ENCODE assay signal across 8 cellular contexts in genomic region chr10:73730153-73730906, GRCh38. TPM values are rescaled to one million over a fixed set of nuclear protein-coding genes. Genes with fewer than 3 reads are reported as not detected.
DNase-seq lines count a peak whose midpoint lies in the region; ATAC-seq and TF ChIP-seq lines count a peak whose summit lies in the region.

No MANE protein-coding gene starts in this region.

- peak overlapping the region; percentile 90 for H2AFZ ChIP-seq in SK-N-SH (ENCODE audit: low read depth)

- peak overlapping the region; percentile 75 to 96 for H3K4me3 ChIP-seq in SK-N-SH (ENCODE audit: low read depth in 2 of 2, low read length in 1 of 2)

- no peaks in the 10 kb centered on the region for H3K27me3 ChIP-seq in SK-N-SH (ENCODE audit: insufficient read depth)

- peaks cover 49% of the 10 kb centered on the region for H3K79me2 ChIP-seq in SK-N-SH (ENCODE audit: insufficient read depth)

- no peak for TF ChIP-seq RAD21 in SK-N-SH (IDR thresholded peaks at IDR 0.05; ENCODE audit: low read length)

- CTCF ChIA-PET in HEK293T (lab: Yijun Ruan, JAX) (no interaction called here), SK-N-SH (lab: Yijun Ruan, JAX) (interaction anchor here (0.7 to 2.2 kb wide), 5 partner anchors 13 to 213 kb away, joined by 3 to 7 read pairs (median 3); partner anchors contain the start of gene SEC24C)

- H3K4me1 ChIP-seq in SK-N-SH (ENCODE audit: control insufficient read depth in 1 of 2, insufficient read depth in 2 of 2, low read depth in 1 of 2, low read length in 1 of 2), result peaks cover 0 to 6% of the 10 kb centered on the region in 2 experiments; a peak in 2 of 4 replicates

- no peaks in the 10 kb centered on the region for H4K20me1 ChIP-seq in SK-N-SH (ENCODE audit: insufficient read depth)

- TF ChIP-seq EP300 in SK-N-SH (IDR thresholded peaks at IDR 0.05; ENCODE audit: borderline replicate concordance in 1 of 2, low read depth in 1 of 2, low read length in 1 of 2), result no peak

- POLR2A ChIA-PET in HEK293T (lab: Yijun Ruan, JAX), result interaction anchor here (0.6 to 3.4 kb wide), 10 partner anchors 11 to 237 kb away, joined by 3 to 68 read pairs (median 3); partner anchors contain the start of gene SEC24C
- POLR2A ChIA-PET in SK-N-SH (lab: Yijun Ruan, JAX), result interaction anchor here (1.0 to 1.9 kb wide), 4 partner anchors 11 to 484 kb away, joined by 3 to 21 read pairs (median 4); no protein-coding TSS in a partner anchor

- H3K9me3 Mint-ChIP-seq in activated naive CD4-positive, alpha-beta T cell treated with anti-CD3 and anti-CD28 coated beads, Interleukin-2, amount 50 U/mL, for 72 hours, result no peaks in the 10 kb centered on the region

- peaks cover 20 to 22% of the 10 kb centered on the region in 2 donors for H3K36me3 Mint-ChIP-seq in activated naive CD4-positive, alpha-beta T cell treated with anti-CD3 and anti-CD28 coated beads, Interleukin-2, amount 50 U/mL, for 72 hours

- peak overlapping the region; percentile 89 for H3K9ac ChIP-seq in SK-N-SH

- no peaks in the 10 kb centered on the region for H3K9me3 ChIP-seq in SK-N-SH

- H3K4me2 ChIP-seq in SK-N-SH, result peak overlapping the region; percentile 82

- peak overlapping the region; percentile 95 to 99 for H3K27ac Mint-ChIP-seq in activated naive CD4-positive, alpha-beta T cell treated with anti-CD3 and anti-CD28 coated beads, Interleukin-2, amount 50 U/mL, for 72 hours

- DNase-seq in GM04503 (ENCODE audit: low read depth), result peak; percentile 75
- peak; percentile 81 for DNase-seq in HEK293T (ENCODE audit: extremely low spot score)
- peak; percentile 91 for DNase-seq in NAMALWA (ENCODE audit: low spot score)
- peak; percentile 83 for DNase-seq in SK-N-SH
- DNase-seq in activated naive CD4-positive, alpha-beta T cell treated with anti-CD3 and anti-CD28 coated beads, Interleukin-2, amount 50 U/mL, for 72 hours (ENCODE audit: low spot score in 2 of 2), result peak; percentile 91 to 97
- peak; percentile 90 for DNase-seq in glomerular visceral epithelial cell (ENCODE audit: extremely low spot score)
- peak; percentile 71 for DNase-seq in omental fat pad (ENCODE audit: low spot score)

- WGBS in SK-N-SH (ENCODE audit: low lambda C conversion rate), result under 1% methylated on average over 47 of the region's 58 CpGs

- H3F3A ChIP-seq in SK-N-SH (replicated peaks; ENCODE audit: insufficient read depth), result peaks cover 25% of the 10 kb centered on the region

- H3K27ac ChIP-seq in SK-N-SH (ENCODE audit: low read depth in 2 of 2, low read length in 1 of 2), result peak overlapping the region; percentile 88 to 92
- peak overlapping the region; percentile 76 for H3K27ac ChIP-seq in temporal lobe (ENCODE audit: low read depth, low read length)

- TF ChIP-seq CTCF in SK-N-SH (IDR thresholded peaks at IDR 0.05) (no peak), omental fat pad (IDR thresholded peaks at IDR 0.05) (no peak)

- H3K36me3 ChIP-seq in SK-N-SH (replicated peaks in 1 of 2; ENCODE audit: control insufficient read depth in 1 of 2, insufficient read depth in 2 of 2, low read length in 1 of 2), result peaks cover 31 to 36% of the 10 kb centered on the region in 2 experiments

- ATAC-seq in activated naive CD4-positive, alpha-beta T cell treated with anti-CD3 and anti-CD28 coated beads, Interleukin-2, amount 50 U/mL, for 72 hours, result peak; percentile 90 to 94
- ATAC-seq in omental fat pad (ENCODE audit: low FRiP score), result peak; percentile 94

- no peaks in the 10 kb centered on the region for H3K9me2 ChIP-seq in SK-N-SH

TF ChIP-seq in HEK293T, 16 proteins besides CTCF, POLR2A, EP300 and RAD21:
- no peak for TF ChIP-seq L3MBTL2 (conservative IDR thresholded peaks at IDR 0.05)
- no peak for TF ChIP-seq SP1 (IDR thresholded peaks at IDR 0.05)
- peak; percentile 87 for TF ChIP-seq CTBP1 (IDR thresholded peaks at IDR 0.05; ENCODE audit: borderline replicate concordance)
- TF ChIP-seq ZNF384 (IDR thresholded peaks at IDR 0.05), result no peak
- no peak for TF ChIP-seq FOXM1 (IDR thresholded peaks at IDR 0.05; ENCODE audit: borderline replicate concordance)
- peak; percentile 72; the same call in 1 of the 2 replicates for TF ChIP-seq FOXK2 (IDR thresholded peaks at IDR 0.05)
- no peak for TF ChIP-seq TARDBP (IDR thresholded peaks at IDR 0.05)
- TF ChIP-seq PKNOX1 (IDR thresholded peaks at IDR 0.05), result peak; percentile 79
- TF ChIP-seq ELF4 (IDR thresholded peaks at IDR 0.05), result no peak
- no peak for TF ChIP-seq LEF1 (IDR thresholded peaks at IDR 0.05; ENCODE audit: borderline replicate concordance)
- no peak for TF ChIP-seq FOXA1 (IDR thresholded peaks at IDR 0.05)
- TF ChIP-seq NFRKB (IDR thresholded peaks at IDR 0.05), result no peak
- TF ChIP-seq BHLHE40 (IDR thresholded peaks at IDR 0.05; ENCODE audit: borderline replicate concordance), result no peak
- no peak for TF ChIP-seq ARNT (IDR thresholded peaks at IDR 0.05)

TF ChIP-seq in SK-N-SH, 30 proteins besides CTCF, POLR2A, EP300 and RAD21 (continues in another document):
- TF ChIP-seq FOXM1 (IDR thresholded peaks at IDR 0.05; ENCODE audit: low read depth), result no peak
- 0 out of 2 replicates have a peak, but pooled peaks have one; percentile 5 for TF ChIP-seq TCF12 (IDR thresholded peaks at IDR 0.05)
- no peak for TF ChIP-seq ZBTB33 (IDR thresholded peaks at IDR 0.05; ENCODE audit: borderline replicate concordance, low read depth)
- TF ChIP-seq POLR2AphosphoS5 (IDR thresholded peaks at IDR 0.05; ENCODE audit: low read depth, low read length), result peak; percentile 95
- no peak for TF ChIP-seq USF2 (IDR thresholded peaks at IDR 0.05; ENCODE audit: borderline replicate concordance, low read depth, low read length)
- peak; percentile 59; the same call in 1 of the 2 replicates for TF ChIP-seq ELF1 (IDR thresholded peaks at IDR 0.05)
- TF ChIP-seq RFX5 (IDR thresholded peaks at IDR 0.05; ENCODE audit: low read length), result peak; percentile 62; the same call in 1 of the 2 replicates
- no peak for TF ChIP-seq SMC3 (IDR thresholded peaks at IDR 0.05; ENCODE audit: low read depth, low read length)
- no peak for TF ChIP-seq RXRA (IDR thresholded peaks at IDR 0.05; ENCODE audit: borderline replicate concordance, low read depth)
- peak; percentile 98 for TF ChIP-seq GABPA (IDR thresholded peaks at IDR 0.05; ENCODE audit: low read depth)

RNA-seq across cellular contexts. Expression of gene SEC24C, which starts 13.8 kb away (rescaled TPM):
- polyA plus RNA-seq in SK-N-SH (2012; rRNA removed), result 73.6 and 99.2 TPM in 2 replicates
- polyA plus RNA-seq in SK-N-SH (2012; cell fraction: cytosol; rRNA removed), result 41.4 and 52.7 TPM in 2 replicates
- polyA plus RNA-seq in SK-N-SH (2012; cell fraction: nucleus; rRNA removed), result 160 and 238 TPM in 2 replicates
- total RNA-seq in activated naive CD4-positive, alpha-beta T cell treated with anti-CD3 and anti-CD28 coated beads, Interleukin-2, amount 50 U/mL, for 72 hours, result 100 to 1,000 TPM; 101 TPM
- 10 to 100 TPM; 45.1 to 53.7 (median 47.5) TPM for total RNA-seq in omental fat pad
- total RNA-seq in temporal lobe, result 37.1 TPM

RNA-seq across cellular contexts. Expression of gene AGAP5, which starts 32.4 kb away (rescaled TPM):
- 3.8 and 4.8 TPM in 2 replicates for polyA plus RNA-seq in SK-N-SH (2012; rRNA removed)
- 0.76 and 1.5 TPM in 2 replicates for polyA plus RNA-seq in SK-N-SH (2012; cell fraction: cytosol; rRNA removed)
- 22.0 and 28.2 TPM in 2 replicates for polyA plus RNA-seq in SK-N-SH (2012; cell fraction: nucleus; rRNA removed)
- total RNA-seq in activated naive CD4-positive, alpha-beta T cell treated with anti-CD3 and anti-CD28 coated beads, Interleukin-2, amount 50 U/mL, for 72 hours, result 10 to 100 TPM in 1 of 2 donors, 1 to 10 TPM in 1; 5.5 to 10.3 TPM
- total RNA-seq in omental fat pad (1 to 10 TPM; 4.3 to 8.8 (median 5.4) TPM), temporal lobe (4.2 TPM)

RNA-seq across cellular contexts. Expression of gene CHCHD1, which starts 51.5 kb away (rescaled TPM):
- 57.8 and 60.9 TPM in 2 replicates for polyA plus RNA-seq in SK-N-SH (2012; rRNA removed)
- 71.7 and 84.8 TPM in 2 replicates for polyA plus RNA-seq in SK-N-SH (2012; cell fraction: cytosol; rRNA removed)
- polyA plus RNA-seq in SK-N-SH (2012; cell fraction: nucleus; rRNA removed), result 22.1 and 30.6 TPM in 2 replicates
- total RNA-seq in activated naive CD4-positive, alpha-beta T cell treated with anti-CD3 and anti-CD28 coated beads, Interleukin-2, amount 50 U/mL, for 72 hours, result 10 to 100 TPM; 26.7 to 28.7 TPM
- total RNA-seq in omental fat pad (10 to 100 TPM; 20.5 to 29.1 (median 25.0) TPM), temporal lobe (14.3 TPM)

RNA-seq across cellular contexts. Expression of gene ZSWIM8, which starts 55.1 kb away (rescaled TPM):
- polyA plus RNA-seq in SK-N-SH (2012; rRNA removed), result 97.3 and 112 TPM in 2 replicates
- 21.4 and 41.4 TPM in 2 replicates for polyA plus RNA-seq in SK-N-SH (2012; cell fraction: cytosol; rRNA removed)
- 340 and 358 TPM in 2 replicates for polyA plus RNA-seq in SK-N-SH (2012; cell fraction: nucleus; rRNA removed)
- 100 to 1,000 TPM in 1 of 2 donors, 10 to 100 TPM in 1; 56.7 to 118 TPM for total RNA-seq in activated naive CD4-positive, alpha-beta T cell treated with anti-CD3 and anti-CD28 coated beads, Interleukin-2, amount 50 U/mL, for 72 hours
- total RNA-seq in omental fat pad (100 to 1,000 TPM in 1 of 4 donors, 10 to 100 TPM in 3; 63.2 to 128 (median 79.3) TPM), temporal lobe (24.8 TPM)

Comparison
In these comparisons a context has a peak if more than half of its experiments do, and no peak if none do; other contexts are left out.
1. Peak in every context shown above with its lines: DNase-seq, ATAC-seq, H3K4me3 ChIP-seq and H3K27ac ChIP-seq.